8 cellular contexts compared by ENCODE assay signal in genomic region chr13:41310963-41311606, GRCh38.
DNase-seq lines count a peak whose midpoint lies in the region; ATAC-seq and TF ChIP-seq lines count a peak whose summit lies in the region.

Gene NAA16 (plus strand): TSS chr13:41311267. CDS start chr13:41311529, 262 bp downstream.

- peak within 1 kb of the TSS; percentile 98 for H3K4me3 Mint-ChIP-seq in central memory CD8-positive, alpha-beta T cell

- peak within 1 kb of the TSS; percentile 88 for H3K4me3 ChIP-seq in AG10803 (ENCODE audit: low read length)

- DNase-seq in AG10803 (ENCODE audit: low read depth): peak; percentile 78
- peak; percentile 78 to 95 for DNase-seq in NCI-H446 (lab: John Stamatoyannopoulos, UW)
- DNase-seq in activated CD4-positive, CD25-positive, alpha-beta regulatory T cell treated with anti-CD3 and anti-CD28 coated beads, Interleukin-2, amount 50 U/mL, for 16 hours (ENCODE audit: low read depth, low spot score): peak; percentile 84
- peak; percentile 90 to 93 for DNase-seq in central memory CD8-positive, alpha-beta T cell (ENCODE audit: low spot score in 2 of 2)
- peak; percentile 94 for DNase-seq in islet precursor cell
- peak; percentile 96 for DNase-seq in stimulated activated CD4-positive, alpha-beta T cell treated with anti-CD3 and anti-CD28 coated beads, Interleukin-12 subunit alpha, Interleukin-12 subunit beta, amount 100 ng/mL, for 4 hours

- peak within 1 kb of the TSS; percentile 95 for H3K27ac Mint-ChIP-seq in central memory CD8-positive, alpha-beta T cell (ENCODE audit: low read depth)

- H3K36me3 Mint-ChIP-seq in central memory CD8-positive, alpha-beta T cell (ENCODE audit: insufficient read depth): peaks cover 15% of the 10 kb centered on the region

- H3K4me1 Mint-ChIP-seq in central memory CD8-positive, alpha-beta T cell: peaks cover 22% of the 10 kb centered on the region

- no peaks in the 10 kb centered on the region for H3K9me3 Mint-ChIP-seq in central memory CD8-positive, alpha-beta T cell

- no peaks in the 10 kb centered on the region for H3K27me3 Mint-ChIP-seq in central memory CD8-positive, alpha-beta T cell

- no peak; the same call in 1 of the 2 replicates for TF ChIP-seq CTCF in AG10803 (conservative IDR thresholded peaks at IDR 0.05; ENCODE audit: low read length)

- ATAC-seq in GM19023 (IDR thresholded peaks at IDR 0.05; ENCODE audit: unreplicated experiment): peak; percentile 77
- peak; percentile 76 for ATAC-seq in HG03196 (IDR thresholded peaks at IDR 0.05; ENCODE audit: unreplicated experiment)
- peak; percentile 77 for ATAC-seq in central memory CD8-positive, alpha-beta T cell (replicated peaks; ENCODE audit: extremely low read depth, poor library complexity, severe bottlenecking)

Comparison
In these comparisons a context has a peak if more than half of its experiments do, and no peak if none do; other contexts are left out.
1. Peak in every context shown above with its lines: DNase-seq, ATAC-seq and H3K4me3 ChIP-seq.